In the genomic region with DNA sequence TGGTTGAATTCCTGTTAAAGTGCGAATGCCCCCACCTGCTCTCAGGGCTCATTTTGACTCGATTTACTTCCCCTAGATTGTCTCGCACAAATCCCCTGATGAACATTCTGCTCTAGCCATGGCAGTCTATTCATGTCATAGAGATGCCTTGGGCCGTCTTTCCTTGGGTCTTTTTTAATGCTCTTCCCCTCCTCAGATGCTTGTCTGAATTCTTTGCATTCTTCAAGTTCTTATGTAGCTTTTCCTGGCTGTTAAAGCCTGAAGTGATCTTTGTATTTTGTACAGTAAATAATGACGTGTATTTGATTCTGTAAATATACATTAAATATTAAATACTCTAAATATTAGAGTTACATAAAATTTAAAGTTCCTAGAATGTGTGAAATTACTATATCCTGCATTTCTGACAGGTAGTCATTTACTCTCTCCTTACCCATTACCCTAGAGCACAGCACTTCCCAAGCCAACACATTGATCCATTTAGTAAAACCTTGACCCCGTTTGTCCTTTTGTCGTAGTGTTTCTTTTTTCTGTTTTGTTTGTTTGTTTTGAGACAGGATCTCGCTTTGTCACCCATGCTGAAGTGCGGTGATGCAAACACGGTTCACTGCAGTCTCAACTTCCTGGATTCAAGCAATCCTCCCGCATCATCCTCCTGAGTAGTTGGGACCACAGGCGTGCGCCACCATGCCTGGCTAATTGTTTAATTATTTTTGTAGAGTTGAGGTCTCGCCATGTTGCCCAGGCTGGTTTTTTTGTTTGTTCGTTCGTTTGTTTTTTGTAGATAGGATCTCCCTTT, we compare ENCODE assay signal across 1 cellular context.
TF ChIP-seq lines count a peak whose summit lies in the region.

No MANE protein-coding gene starts in this region.

TF ChIP-seq in endothelial cell of umbilical vein, 7 proteins besides CTCF, POLR2A, EP300 and RAD21:
- TF ChIP-seq GATA2 (IDR thresholded peaks at IDR 0.05; ENCODE audit: insufficient read depth, insufficient read length, low read depth, low read length) (no peak), JUN (IDR thresholded peaks at IDR 0.05; ENCODE audit: borderline replicate concordance, insufficient read depth, insufficient read length, low read depth) (no peak), POLR2AphosphoS5 (IDR thresholded peaks at IDR 0.05; ENCODE audit: insufficient read depth, low read depth, low read length) (no peak), FOS (IDR thresholded peaks at IDR 0.05; ENCODE audit: borderline replicate concordance, insufficient read depth, low read length) (no peak), MYC (IDR thresholded peaks at IDR 0.05; ENCODE audit: low read depth, low read length) (no peak), EZH2 (IDR thresholded peaks at IDR 0.05; ENCODE audit: borderline replicate concordance, low read depth, low read length, severe bottlenecking) (no peak)
- TF ChIP-seq, protein P1, sequence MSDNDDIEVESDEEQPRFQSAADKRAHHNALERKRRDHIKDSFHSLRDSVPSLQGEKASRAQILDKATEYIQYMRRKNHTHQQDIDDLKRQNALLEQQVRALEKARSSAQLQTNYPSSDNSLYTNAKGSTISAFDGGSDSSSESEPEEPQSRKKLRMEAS (IDR thresholded peaks at IDR 0.05; ENCODE audit: insufficient read depth, insufficient read length), result no peak
TF ChIP-seq in endothelial cell of umbilical vein: peak in this region for 0.
